1 cellular context compared by ENCODE assay signal in genomic region chr3:173841334-173841733, GRCh38.
TF ChIP-seq lines count a peak whose summit lies in the region.

No MANE protein-coding gene starts in this region.

TF ChIP-seq in HEK293, 187 proteins besides CTCF, POLR2A, EP300 and RAD21 (continued from another document):
- no peak for TF ChIP-seq BCL11B (tag by site-specific recombination; IDR thresholded peaks at IDR 0.05; ENCODE audit: low read depth)
- TF ChIP-seq INSM2 (tag by site-specific recombination; IDR thresholded peaks at IDR 0.05), result no peak
- TF ChIP-seq PRDM6 (tag by site-specific recombination; IDR thresholded peaks at IDR 0.05), result no peak
